8 cellular contexts compared by ENCODE assay signal in genomic region chr20:32358632-32358882, GRCh38. TPM values are rescaled to one million over a fixed set of nuclear protein-coding genes. Genes with fewer than 3 reads are reported as not detected.
DNase-seq lines count a peak whose midpoint lies in the region; ATAC-seq and TF ChIP-seq lines count a peak whose summit lies in the region.

No MANE protein-coding gene starts in this region.

- H3K27ac ChIP-seq in ascending aorta (peak overlapping the region; percentile 96), thymus (ENCODE audit: low read depth) (peak overlapping the region; percentile 100)

- no peaks in the 10 kb centered on the region for H3K9me3 ChIP-seq in ascending aorta
- H3K9me3 ChIP-seq in thymus (ENCODE audit: control insufficient read depth) = no peaks in the 10 kb centered on the region

- peaks cover 72% of the 10 kb centered on the region for H3K4me1 Mint-ChIP-seq in activated CD8-positive, alpha-beta memory T cell treated with anti-CD3 and anti-CD28 coated beads, Interleukin-2, amount 10 ng/mL, durations not matched to agents 7 days and 5 days

- H3K27me3 ChIP-seq in ascending aorta = no peaks in the 10 kb centered on the region
- no peaks in the 10 kb centered on the region for H3K27me3 ChIP-seq in thymus (ENCODE audit: control insufficient read depth, insufficient read depth)

- H3K9me3 Mint-ChIP-seq in activated CD8-positive, alpha-beta memory T cell treated with anti-CD3 and anti-CD28 coated beads, Interleukin-2, amount 10 ng/mL, durations not matched to agents 7 days and 5 days (ENCODE audit: low read depth) = no peaks in the 10 kb centered on the region

- intact Hi-C loops in ascending aorta (cut with DNase I) (loop anchor here (1.0 to 2.0 kb wide), 4 partner anchors 82 to 250 kb away; partner anchors contain the start of genes KIF3B, PLAGL2, POFUT1 and TM9SF4), lower leg skin (cut with DNase I; ENCODE audit: low total_unique reads) (no loop called here)

- H3K27me3 Mint-ChIP-seq in activated CD8-positive, alpha-beta memory T cell treated with anti-CD3 and anti-CD28 coated beads, Interleukin-2, amount 10 ng/mL, durations not matched to agents 7 days and 5 days = no peaks in the 10 kb centered on the region

- TF ChIP-seq POLR2A in lower leg skin (IDR thresholded peaks at IDR 0.05) = no peak

- H3K4me1 ChIP-seq in ascending aorta = peaks cover 0 to 24% of the 10 kb centered on the region in 2 donors
- H3K4me1 ChIP-seq in thymus (ENCODE audit: control insufficient read depth, insufficient read depth, low read length) = peaks cover 25% of the 10 kb centered on the region

- TF ChIP-seq CTCF in ascending aorta (IDR thresholded peaks at IDR 0.05) (no peak), lower leg skin (IDR thresholded peaks at IDR 0.05) (no peak)

- no CpG with 5 or more reads among the region's 35 CpGs for WGBS in lower leg skin, 2 donors
- WGBS in thymus = under 1% methylated on average over 35 of the region's 35 CpGs

- no peak for ATAC-seq in activated CD8-positive, alpha-beta memory T cell treated with anti-CD3 and anti-CD28 coated beads, Interleukin-2, amount 10 ng/mL, durations not matched to agents 7 days and 5 days

- peak overlapping the region; percentile 92 for H3K4me3 Mint-ChIP-seq in activated CD8-positive, alpha-beta memory T cell treated with anti-CD3 and anti-CD28 coated beads, Interleukin-2, amount 10 ng/mL, durations not matched to agents 7 days and 5 days

- DNase-seq in activated CD8-positive, alpha-beta memory T cell treated with anti-CD3 and anti-CD28 coated beads, Interleukin-2, amount 10 ng/mL, durations not matched to agents 7 days and 5 days = no peak
- no peak for DNase-seq in activated CD8-positive, alpha-beta memory T cell treated with anti-CD3 and anti-CD28 coated beads, Interleukin-2, amount 50 U/mL, for 48 hours
- no peak for DNase-seq in ascending aorta (ENCODE audit: low spot score in 2 of 2)
- DNase-seq in lower leg skin (ENCODE audit: low spot score in 2 of 2) = no peak
- DNase-seq in NCI-H2196 (lab: John Stamatoyannopoulos, UW; ENCODE audit: unreplicated experiment) = no peak
- DNase-seq in NCI-H345 treated with DMSO at 0.1 percent for 48 hours (lab: John Stamatoyannopoulos, UW; ENCODE audit: unreplicated experiment) = no peak
- no peak for DNase-seq in cerebellar cortex (ENCODE audit: low spot score)

- CTCF ChIA-PET in activated CD8-positive, alpha-beta memory T cell treated with anti-CD3 and anti-CD28 coated beads, Interleukin-2, amount 10 ng/mL, durations not matched to agents 7 days and 5 days (lab: Charles Lee) = interaction anchor here (1.2 to 1.9 kb wide), 4 partner anchors 16 to 150 kb away, joined by 4 to 6 read pairs (median 6); no protein-coding TSS in a partner anchor

- H3K4me3 ChIP-seq in ascending aorta (peak overlapping the region; percentile 70 to 77), lower leg skin (ENCODE audit: low read depth, poor library complexity, severe bottlenecking) (peak overlapping the region; percentile 83), thymus (ENCODE audit: low read length) (peak overlapping the region; percentile 87)

- peak overlapping the region; percentile 41 for H3K27ac Mint-ChIP-seq in activated CD8-positive, alpha-beta memory T cell treated with anti-CD3 and anti-CD28 coated beads, Interleukin-2, amount 10 ng/mL, durations not matched to agents 7 days and 5 days

- no peaks in the 10 kb centered on the region for H3K36me3 ChIP-seq in ascending aorta
- H3K36me3 ChIP-seq in thymus (ENCODE audit: control insufficient read depth, insufficient read depth) = no peaks in the 10 kb centered on the region

- H3K36me3 Mint-ChIP-seq in activated CD8-positive, alpha-beta memory T cell treated with anti-CD3 and anti-CD28 coated beads, Interleukin-2, amount 10 ng/mL, durations not matched to agents 7 days and 5 days = peaks cover 21% of the 10 kb centered on the region

RNA-seq across cellular contexts. Expression of gene ASXL1, which starts 0.4 kb away (rescaled TPM):
- total RNA-seq in activated CD8-positive, alpha-beta memory T cell treated with anti-CD3 and anti-CD28 coated beads, Interleukin-2, amount 10 ng/mL, durations not matched to agents 7 days and 5 days = 100 to 1,000 TPM; 134 to 135 TPM
- 37.4 TPM for total RNA-seq in ascending aorta
- 10 to 100 TPM; 29.1 to 84.8 (median 32.6) TPM for total RNA-seq in lower leg skin
- polyA plus RNA-seq in thymus = 40.0 TPM
